In genomic region chr20:13029687-13030510, GRCh38 we compare ENCODE assay signal across 11 cellular contexts. TPM values are rescaled to one million over a fixed set of nuclear protein-coding genes. Genes with fewer than 3 reads are reported as not detected.
A peak's percentile ranks its signal among the peaks of the same experiment; 100 is the strongest.
DNase-seq lines count a peak whose midpoint lies in the region; ATAC-seq and TF ChIP-seq lines count a peak whose summit lies in the region.
"Had no signal": no experiment of that assay in that cellular context is flagged by ENCODE, and none has a peak within 500 bp of the region (broad histone marks: within the 10 kb centered on the region; RNA-seq: fewer than 3 reads in every experiment).

No MANE protein-coding gene starts in this region.

- H3K9me3 ChIP-seq in A673 (ENCODE audit: low read depth, low read length, poor library complexity, severe bottlenecking): no peaks in the 10 kb centered on the region
- H3K9me3 ChIP-seq in HEK293 (ENCODE audit: control insufficient read depth, insufficient read depth, low read depth, low read length): no peaks in the 10 kb centered on the region
- H3K9me3 ChIP-seq: gastrocnemius medialis had no signal

- POLR2A ChIA-PET in A673 (lab: Charles Lee; ENCODE audit: low non-redundant PET) (no interaction called here), HEK293 (lab: Yijun Ruan, JAX) (interaction anchor here (1.2 kb wide), 1 partner anchor 755 kb away, joined by 3 read pairs; the partner anchor contains the start of genes ESF1 and NDUFAF5)

- intact Hi-C loops in A673 (cut with micrococcal nuclease; ENCODE audit: unreplicated experiment) (no loop called here), left colon (cut with DNase I, micrococcal nuclease) (no loop called here)

- H3K4me1 ChIP-seq in A673 (ENCODE audit: insufficient read depth, low read length, poor library complexity, severe bottlenecking) (peaks cover 5% of the 10 kb centered on the region), HEK293 (ENCODE audit: control insufficient read depth, insufficient read depth, low read length) (no peaks in the 10 kb centered on the region; the same call in 1 of the 2 replicates)
- H3K4me1 ChIP-seq: gastrocnemius medialis had no signal

- H3K27ac ChIP-seq in A673 (ENCODE audit: low read depth, low read length, poor library complexity, severe bottlenecking) (no peak overlapping the region), HEK293 (ENCODE audit: extremely low read depth, low read depth, low read length) (no peak overlapping the region)
- H3K27ac ChIP-seq: gastrocnemius medialis had no signal

- no peaks in the 10 kb centered on the region for H3K27me3 ChIP-seq in A673 (replicated peaks; ENCODE audit: insufficient read depth, low read depth, low read length, poor library complexity)
- H3K27me3 ChIP-seq: gastrocnemius medialis had no signal

- H3K36me3 ChIP-seq in A673 (ENCODE audit: insufficient read depth, low read length, poor library complexity, severe bottlenecking) (no peaks in the 10 kb centered on the region), HEK293 (ENCODE audit: control insufficient read depth in 2 of 2, insufficient read depth in 1 of 2, low read length in 2 of 2) (no peaks in the 10 kb centered on the region)
- H3K36me3 ChIP-seq: gastrocnemius medialis had no signal

- BruUV-seq in A673 (replicated peaks; lab: Mats Ljungman, UMichigan): no TSS peak

- no peak for TF ChIP-seq CTCF in A673 (conservative IDR thresholded peaks at IDR 0.05; ENCODE audit: low read depth, low read length)
- no peak for TF ChIP-seq CTCF in HEK293 (tag by site-specific recombination; IDR thresholded peaks at IDR 0.05)

- no peak overlapping the region for H3K4me3 ChIP-seq in A673 (ENCODE audit: low read depth, low read length, poor library complexity, severe bottlenecking)
- H3K4me3 ChIP-seq in HEK293 (ENCODE audit: low read depth, low read length): no peak overlapping the region
- H3K4me3 ChIP-seq: gastrocnemius medialis had no signal

- CTCF ChIA-PET in A673 (lab: Charles Lee): no interaction called here
- CTCF ChIA-PET in HEK293 (lab: Yijun Ruan, JAX): interaction anchor here (0.6 kb wide), 1 partner anchor 1494 kb away, joined by 6 read pairs; no protein-coding TSS in a partner anchor

- ATAC-seq in left colon (peak; percentile 71), GM19455 (IDR thresholded peaks at IDR 0.05; ENCODE audit: unreplicated experiment) (no peak), GM19452 (IDR thresholded peaks at IDR 0.05; ENCODE audit: unreplicated experiment) (no peak)
- ATAC-seq: activated CD8-positive, alpha-beta memory T cell treated with anti-CD3 and anti-CD28 coated beads, Interleukin-2, amount 10 ng/mL, durations not matched to agents 7 days and 5 days had no signal

- DNase-seq in A673 (ENCODE audit: low spot score) (peak; percentile 60), astrocyte of the hippocampus (ENCODE audit: low read depth, low spot score) (peak; percentile 96), left colon (no peak), NCI-H1092 (lab: John Stamatoyannopoulos, UW) (no peak), RPMI8226 (no peak)
- DNase-seq: activated CD8-positive, alpha-beta memory T cell treated with anti-CD3 and anti-CD28 coated beads, Interleukin-2, amount 10 ng/mL, durations not matched to agents 7 days and 5 days; GF-D8 had no signal

TF ChIP-seq in HEK293, 187 proteins besides CTCF, POLR2A, EP300 and RAD21:
- peak; percentile 64 for TF ChIP-seq FEZF1 (tag by site-specific recombination; IDR thresholded peaks at IDR 0.05)
- 0 out of 2 replicates have a peak, but pooled peaks have one; percentile 19 for TF ChIP-seq ZNF184 (tag by site-specific recombination; IDR thresholded peaks at IDR 0.05)
- TF ChIP-seq PRDM10 (tag by site-specific recombination; IDR thresholded peaks at IDR 0.05): peak; percentile 77
- TF ChIP-seq ZNF629 (tag by site-specific recombination; IDR thresholded peaks at IDR 0.05): peak; percentile 83
- no peak for TF ChIP-seq ZNF248 (tag by site-specific recombination; IDR thresholded peaks at IDR 0.05)
- 0 out of 2 replicates have a peak, but pooled peaks have one; percentile 8 for TF ChIP-seq GLIS1 (tag by site-specific recombination; IDR thresholded peaks at IDR 0.05)
- TF ChIP-seq ZSCAN4 (tag by site-specific recombination; IDR thresholded peaks at IDR 0.05): no peak
- TF ChIP-seq ZSCAN30 (tag by site-specific recombination; IDR thresholded peaks at IDR 0.05): no peak
- 0 out of 2 replicates have a peak, but pooled peaks have one; percentile 47 for TF ChIP-seq KLF17 (tag by site-specific recombination; IDR thresholded peaks at IDR 0.05)
- no peak for TF ChIP-seq ZNF157 (tag by site-specific recombination; IDR thresholded peaks at IDR 0.05)
- TF ChIP-seq ZBTB21 (tag by site-specific recombination; IDR thresholded peaks at IDR 0.05): 0 out of 2 replicates have a peak, but pooled peaks have one; percentile 36
- peak; percentile 50; the same call in 1 of the 2 replicates for TF ChIP-seq ZIC2 (tag by site-specific recombination; IDR thresholded peaks at IDR 0.05)

RNA-seq across cellular contexts. Expression of gene SPTLC3, which starts 21.1 kb away (rescaled TPM):
- total RNA-seq in A673 (2021): 0.06 and 0.22 TPM in 2 replicates
- total RNA-seq in left colon: 1 to 10 TPM; 6.6 to 9.7 TPM

Comparison
In these comparisons a context has a peak if more than half of its experiments do, and no peak if none do; other contexts are left out.
1. DNase-seq: peak in A673 (single experiment) and astrocyte of the hippocampus (single experiment); none in left colon (0 of 2), NCI-H1092 (single experiment) and RPMI8226 (single experiment).